ENCODE assay signal across 8 cellular contexts in the genomic region with DNA sequence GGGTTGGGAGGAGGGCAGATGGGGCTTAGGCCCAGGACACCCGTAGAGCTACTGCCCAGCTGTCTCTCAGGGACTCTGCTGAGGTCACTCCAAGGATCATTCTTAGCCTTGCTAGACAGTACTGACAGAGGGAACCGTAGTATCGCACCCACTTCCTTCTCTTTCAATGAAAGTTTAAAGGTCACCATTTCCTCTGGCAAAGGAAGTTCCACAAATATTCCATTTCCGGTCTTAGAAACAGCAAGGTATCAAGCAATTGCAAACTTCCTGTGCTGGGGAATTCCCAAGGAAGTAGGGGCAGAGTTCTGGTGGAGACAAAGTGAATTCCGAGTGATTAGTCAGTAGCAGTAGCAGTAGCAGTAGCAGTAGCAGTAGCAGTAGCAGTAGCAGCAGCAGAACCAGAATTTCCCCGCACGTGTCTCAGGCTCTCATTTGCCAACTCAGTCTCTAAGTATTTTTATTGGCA. TPM values are rescaled to one million over a fixed set of nuclear protein-coding genes. Genes with fewer than 3 reads are reported as not detected.
DNase-seq lines count a peak whose midpoint lies in the region; ATAC-seq, FAIRE-seq and TF ChIP-seq lines count a peak whose summit lies in the region.

No MANE protein-coding gene starts in this region.

- no peaks in the 10 kb centered on the region for H3K36me3 ChIP-seq in right atrium auricular region
- H3K36me3 ChIP-seq in tibial artery = no peaks in the 10 kb centered on the region

- POLR2A ChIA-PET in activated CD4-positive, alpha-beta memory T cell treated with anti-CD3 and anti-CD28 coated beads for 36 hours (lab: Charles Lee) = interaction anchor here (0.7 to 1.6 kb wide), 3 partner anchors 10 to 18 kb away, joined by 3 read pairs; no protein-coding TSS in a partner anchor

- DNase-seq in Right ventricle myocardium inferior (ENCODE audit: missing footprints) (no peak), right atrium auricular region (ENCODE audit: low spot score) (no peak), hepatic stellate cell (ENCODE audit: low spot score) (peak; percentile 64), urothelium cell line (ENCODE audit: low spot score) (peak; percentile 64), NOMO-1 treated with dmso at 0.1 percent for 144 hours (lab: John Stamatoyannopoulos, UW; ENCODE audit: unreplicated experiment) (no peak), tibial artery (no peak)
- DNase-seq in activated CD4-positive, alpha-beta memory T cell treated with anti-CD3 and anti-CD28 coated beads for 36 hours = peak; percentile 58

- peaks cover 41% of the 10 kb centered on the region for H3K4me1 Mint-ChIP-seq in activated CD4-positive, alpha-beta memory T cell treated with anti-CD3 and anti-CD28 coated beads for 36 hours (ENCODE audit: low read depth)

- no peak overlapping the region for H3K4me3 ChIP-seq in right atrium auricular region
- no peak overlapping the region for H3K4me3 ChIP-seq in tibial artery

- ATAC-seq in Right ventricle myocardium inferior = peak; percentile 28
- no peak for ATAC-seq in GM18517 (IDR thresholded peaks at IDR 0.05; ENCODE audit: unreplicated experiment)

- intact Hi-C loops in Right ventricle myocardium inferior (cut with DNase I) = loop anchor here (1.0 kb wide), 1 partner anchor 57 kb away; no protein-coding TSS in a partner anchor
- intact Hi-C loops in activated CD4-positive, alpha-beta memory T cell treated with anti-CD3 and anti-CD28 coated beads for 36 hours (cut with micrococcal nuclease) = loop anchor here (1.0 kb wide), 2 partner anchors 9 to 19 kb away; no protein-coding TSS in a partner anchor
- intact Hi-C loops in tibial artery (cut with DNase I; ENCODE audit: low total_unique reads) = no loop called here

- peaks cover 11% of the 10 kb centered on the region for H3K36me3 Mint-ChIP-seq in activated CD4-positive, alpha-beta memory T cell treated with anti-CD3 and anti-CD28 coated beads for 36 hours

- H3K4me3 Mint-ChIP-seq in activated CD4-positive, alpha-beta memory T cell treated with anti-CD3 and anti-CD28 coated beads for 36 hours = no peak overlapping the region

- no peak for FAIRE-seq in urothelium cell line (lab: Jason Lieb, UNC)

- H3K27ac Mint-ChIP-seq in activated CD4-positive, alpha-beta memory T cell treated with anti-CD3 and anti-CD28 coated beads for 36 hours = peak overlapping the region; percentile 68

- peaks cover 0 to 25% of the 10 kb centered on the region in 2 donors for H3K4me1 ChIP-seq in right atrium auricular region
- H3K4me1 ChIP-seq in tibial artery = peaks cover 0 to 10% (median 0%) of the 10 kb centered on the region in 4 donors

- H3K27ac ChIP-seq in right atrium auricular region (no peak overlapping the region), tibial artery (no peak overlapping the region)

- no peaks in the 10 kb centered on the region for H3K27me3 ChIP-seq in right atrium auricular region
- no peaks in the 10 kb centered on the region for H3K27me3 ChIP-seq in tibial artery

- no peaks in the 10 kb centered on the region for H3K27me3 Mint-ChIP-seq in activated CD4-positive, alpha-beta memory T cell treated with anti-CD3 and anti-CD28 coated beads for 36 hours

- no peak for TF ChIP-seq CTCF in right atrium auricular region (IDR thresholded peaks at IDR 0.05)
- no peak for TF ChIP-seq CTCF in tibial artery (IDR thresholded peaks at IDR 0.05)

- peaks cover 15% of the 10 kb centered on the region for H3K9me3 Mint-ChIP-seq in activated CD4-positive, alpha-beta memory T cell treated with anti-CD3 and anti-CD28 coated beads for 36 hours

- H3K9me3 ChIP-seq in right atrium auricular region (peaks cover 0 to 4% of the 10 kb centered on the region in 2 donors), tibial artery (no peaks in the 10 kb centered on the region)

- CTCF ChIA-PET in activated CD4-positive, alpha-beta memory T cell treated with anti-CD3 and anti-CD28 coated beads for 36 hours (lab: Charles Lee) = interaction anchor here (1.3 to 1.7 kb wide), 2 partner anchors 11 to 73 kb away, joined by 3 read pairs; no protein-coding TSS in a partner anchor

RNA-seq across cellular contexts. Expression of gene IL1B, which starts 24.7 kb away (rescaled TPM):
- not detected for total RNA-seq in Right ventricle myocardium inferior
- total RNA-seq in right atrium auricular region = 1 to 10 TPM; 1.0 to 2.6 TPM
- under 1 TPM in 1 of 2 experiments, not detected in 1; 0.44 TPM for total RNA-seq in activated CD4-positive, alpha-beta memory T cell treated with anti-CD3 and anti-CD28 coated beads for 36 hours

RNA-seq across cellular contexts. Expression of gene IL1A, which starts 27.6 kb away (rescaled TPM):
- not detected for total RNA-seq in Right ventricle myocardium inferior
- not detected for total RNA-seq in right atrium auricular region
- total RNA-seq in activated CD4-positive, alpha-beta memory T cell treated with anti-CD3 and anti-CD28 coated beads for 36 hours = 10 to 100 TPM; 15.7 to 16.4 TPM

RNA-seq across cellular contexts. Expression of gene CKAP2L, which starts 47.5 kb away (rescaled TPM):
- total RNA-seq in Right ventricle myocardium inferior (1.3 TPM), right atrium auricular region (under 1 TPM in 1 of 2 donors, not detected in 1; 0.82 TPM)
- 10 to 100 TPM; 42.1 to 46.1 TPM for total RNA-seq in activated CD4-positive, alpha-beta memory T cell treated with anti-CD3 and anti-CD28 coated beads for 36 hours

Comparison
In these comparisons a context has a peak if more than half of its experiments do, and no peak if none do; other contexts are left out.
1. DNase-seq: peak in activated CD4-positive, alpha-beta memory T cell treated with anti-CD3 and anti-CD28 coated beads for 36 hours (single experiment), hepatic stellate cell (single experiment) and urothelium cell line (single experiment); none in Right ventricle myocardium inferior (single experiment), right atrium auricular region (single experiment), NOMO-1 treated with dmso at 0.1 percent for 144 hours (single experiment) and tibial artery (0 of 2).
2. RNA of gene IL1A, which starts 27.6 kb away (total RNA-seq): 15.7 to 16.4 TPM in activated CD4-positive, alpha-beta memory T cell treated with anti-CD3 and anti-CD28 coated beads for 36 hours; not detected in right atrium auricular region and not detected in Right ventricle myocardium inferior (single experiment); every median in the first group is over 10 times any median in the second.
3. RNA of gene CKAP2L, which starts 47.5 kb away (total RNA-seq): 42.1 to 46.1 TPM in activated CD4-positive, alpha-beta memory T cell treated with anti-CD3 and anti-CD28 coated beads for 36 hours; 1.3 TPM in Right ventricle myocardium inferior (single experiment) and 0.82 TPM in right atrium auricular region; every median in the first group is over 10 times any median in the second.